ENCODE assay signal across 8 cellular contexts in genomic region chrX:100413231-100413630, GRCh38. TPM values are rescaled to one million over a fixed set of nuclear protein-coding genes. Genes with fewer than 3 reads are reported as not detected.
DNase-seq lines count a peak whose midpoint lies in the region; ATAC-seq and TF ChIP-seq lines count a peak whose summit lies in the region.

No MANE protein-coding gene starts in this region.

- no peaks in the 10 kb centered on the region for H3F3A ChIP-seq in SK-N-SH (replicated peaks; ENCODE audit: insufficient read depth)

- H3K9me3 Mint-ChIP-seq in activated T-cell treated with anti-CD3 and anti-CD28 coated beads, Interleukin-2, amount 50 U/mL, for 24 hours: no peaks in the 10 kb centered on the region

- peaks cover 15% of the 10 kb centered on the region for H3K4me1 Mint-ChIP-seq in activated T-cell treated with anti-CD3 and anti-CD28 coated beads, Interleukin-2, amount 50 U/mL, for 24 hours (ENCODE audit: low read depth)

- WGBS in SK-N-SH (ENCODE audit: low lambda C conversion rate): 0% methylated on average over 5 of the region's 5 CpGs

- H3K4me1 ChIP-seq in SK-N-SH (ENCODE audit: control insufficient read depth in 1 of 2, insufficient read depth in 2 of 2, low read depth in 1 of 2, low read length in 1 of 2) (no peaks in the 10 kb centered on the region; a peak in 1 of 4 replicates), osteoblast (ENCODE audit: insufficient read depth, low read length) (no peaks in the 10 kb centered on the region)

- H3K4me3 ChIP-seq in LNCaP clone FGC (ENCODE audit: low read depth, low read length) (no peak overlapping the region), SK-N-SH (ENCODE audit: low read depth in 2 of 2, low read length in 1 of 2) (no peak overlapping the region), osteoblast (ENCODE audit: insufficient read depth, low read length) (no peak overlapping the region)

- POLR2A ChIA-PET in SK-N-SH (lab: Yijun Ruan, JAX): no interaction called here

- no peak overlapping the region for H2AFZ ChIP-seq in SK-N-SH (ENCODE audit: low read depth)
- H2AFZ ChIP-seq in osteoblast (ENCODE audit: low read length): no peak overlapping the region

- no peaks in the 10 kb centered on the region for H4K20me1 ChIP-seq in SK-N-SH (ENCODE audit: insufficient read depth)
- no peaks in the 10 kb centered on the region for H4K20me1 ChIP-seq in osteoblast (ENCODE audit: insufficient read depth, low read length)

- no peak for TF ChIP-seq EP300 in SK-N-SH (IDR thresholded peaks at IDR 0.05; ENCODE audit: borderline replicate concordance in 1 of 2, low read depth in 1 of 2, low read length in 1 of 2)

- H3K9ac ChIP-seq in SK-N-SH: no peak overlapping the region

- H3K27me3 ChIP-seq in SK-N-SH (ENCODE audit: insufficient read depth) (peaks cover 56% of the 10 kb centered on the region), osteoblast (ENCODE audit: insufficient read depth, low read length) (peaks cover 29% of the 10 kb centered on the region)

- H3K4me2 ChIP-seq in SK-N-SH: 0 out of 2 replicates have a peak overlapping the region, but pooled peaks have one; percentile 20
- H3K4me2 ChIP-seq in osteoblast (ENCODE audit: insufficient read depth, low read length): peak overlapping the region; percentile 20

- H3K36me3 Mint-ChIP-seq in activated T-cell treated with anti-CD3 and anti-CD28 coated beads, Interleukin-2, amount 50 U/mL, for 24 hours (ENCODE audit: low read depth): no peaks in the 10 kb centered on the region

- H3K9me2 ChIP-seq in SK-N-SH: no peaks in the 10 kb centered on the region

- H3K36me3 ChIP-seq in SK-N-SH (replicated peaks in 1 of 2; ENCODE audit: control insufficient read depth in 1 of 2, insufficient read depth in 2 of 2, low read length in 1 of 2) (no peaks in the 10 kb centered on the region), osteoblast (ENCODE audit: insufficient read depth, low read length) (no peaks in the 10 kb centered on the region)

- ATAC-seq in GM21786 (IDR thresholded peaks at IDR 0.05; ENCODE audit: unreplicated experiment): peak; percentile 88

- no peak overlapping the region for H3K27ac Mint-ChIP-seq in activated T-cell treated with anti-CD3 and anti-CD28 coated beads, Interleukin-2, amount 50 U/mL, for 24 hours

- TF ChIP-seq CTCF in LNCaP clone FGC (IDR thresholded peaks at IDR 0.05; ENCODE audit: control insufficient read depth, extremely low read depth, insufficient read depth) (peak; percentile 45), SK-N-SH (IDR thresholded peaks at IDR 0.05) (peak; percentile 68), osteoblast (IDR thresholded peaks at IDR 0.05; ENCODE audit: extremely low read depth, low read depth, low read length) (peak; percentile 57)

- peak; percentile 41 to 43 for DNase-seq in activated T-cell treated with anti-CD3 and anti-CD28 coated beads, Interleukin-2, amount 50 U/mL, for 48 hours
- no peak for DNase-seq in activated T-cell treated with anti-CD3 and anti-CD28 coated beads, Interleukin-2, amount 50 U/mL, for 24 hours
- DNase-seq in LNCaP clone FGC (ENCODE audit: low read depth) (peak; percentile 11), SK-N-SH (peak; percentile 63), fibroblast of gingiva (ENCODE audit: low read depth) (peak; percentile 17), osteoblast (ENCODE audit: insufficient read length, low spot score, missing footprints) (peak; percentile 86), iPS-NIHi7 (ENCODE audit: extremely low spot score) (no peak)

- H3K27me3 Mint-ChIP-seq in activated T-cell treated with anti-CD3 and anti-CD28 coated beads, Interleukin-2, amount 50 U/mL, for 24 hours: peaks cover 78% of the 10 kb centered on the region

- no peaks in the 10 kb centered on the region for H3K79me2 ChIP-seq in SK-N-SH (ENCODE audit: insufficient read depth)
- H3K79me2 ChIP-seq in osteoblast (ENCODE audit: insufficient read depth, low read length): no peaks in the 10 kb centered on the region

- H3K9me3 ChIP-seq in SK-N-SH (no peaks in the 10 kb centered on the region), osteoblast (ENCODE audit: low read depth, low read length) (no peaks in the 10 kb centered on the region)

- no peak overlapping the region for H3K4me3 Mint-ChIP-seq in activated T-cell treated with anti-CD3 and anti-CD28 coated beads, Interleukin-2, amount 50 U/mL, for 24 hours

- H3K27ac ChIP-seq in SK-N-SH (ENCODE audit: low read depth in 2 of 2, low read length in 1 of 2) (no peak overlapping the region), osteoblast (ENCODE audit: low read depth, low read length) (no peak overlapping the region)

- CTCF ChIA-PET in SK-N-SH (lab: Yijun Ruan, JAX): interaction anchor here (0.6 to 1.7 kb wide), 19 partner anchors 10 to 1111 kb away, joined by 3 to 16 read pairs (median 3); no protein-coding TSS in a partner anchor

- TF ChIP-seq RAD21 in SK-N-SH (IDR thresholded peaks at IDR 0.05; ENCODE audit: low read length): peak; percentile 75

TF ChIP-seq in SK-N-SH, 30 proteins besides CTCF, POLR2A, EP300 and RAD21:
- TF ChIP-seq RFX5 (IDR thresholded peaks at IDR 0.05; ENCODE audit: low read length) (no peak), NFIC (IDR thresholded peaks at IDR 0.05; ENCODE audit: borderline replicate concordance) (no peak), IRF3 (IDR thresholded peaks at IDR 0.05; ENCODE audit: low read depth, low read length) (no peak), YY1 (IDR thresholded peaks at IDR 0.05; ENCODE audit: low read depth) (no peak), SMC3 (IDR thresholded peaks at IDR 0.05; ENCODE audit: low read depth, low read length) (0 out of 2 replicates have a peak, but pooled peaks have one; percentile 33), MEF2A (IDR thresholded peaks at IDR 0.05; ENCODE audit: borderline replicate concordance, low read depth) (no peak), ZBTB33 (IDR thresholded peaks at IDR 0.05; ENCODE audit: borderline replicate concordance, low read depth) (no peak)

RNA-seq across cellular contexts. Expression of gene PCDH19, which starts 3.2 kb away (rescaled TPM):
- polyA plus RNA-seq in SK-N-SH (2012; rRNA removed): under 0.01 and 0.02 TPM in 2 replicates
- 0.01 TPM in 1 of 2 replicates, not detected in the other for polyA plus RNA-seq in SK-N-SH (2012; cell fraction: cytosol; rRNA removed)
- 0.05 and 0.06 TPM in 2 replicates for polyA plus RNA-seq in SK-N-SH (2012; cell fraction: nucleus; rRNA removed)
- total RNA-seq in osteoblast: 0.36 and 0.59 TPM in 2 replicates

Comparison
In these comparisons a context has a peak if more than half of its experiments do, and no peak if none do; other contexts are left out.
1. DNase-seq: peak in activated T-cell treated with anti-CD3 and anti-CD28 coated beads, Interleukin-2, amount 50 U/mL, for 48 hours (2 of 2), LNCaP clone FGC (single experiment), SK-N-SH (single experiment), fibroblast of gingiva (single experiment) and osteoblast (single experiment); none in activated T-cell treated with anti-CD3 and anti-CD28 coated beads, Interleukin-2, amount 50 U/mL, for 24 hours (single experiment) and iPS-NIHi7 (single experiment).
2. Peak in every context shown above with its lines, with median percentiles within 50 percentile points of each other: CTCF ChIP-seq.